In the genomic region with DNA sequence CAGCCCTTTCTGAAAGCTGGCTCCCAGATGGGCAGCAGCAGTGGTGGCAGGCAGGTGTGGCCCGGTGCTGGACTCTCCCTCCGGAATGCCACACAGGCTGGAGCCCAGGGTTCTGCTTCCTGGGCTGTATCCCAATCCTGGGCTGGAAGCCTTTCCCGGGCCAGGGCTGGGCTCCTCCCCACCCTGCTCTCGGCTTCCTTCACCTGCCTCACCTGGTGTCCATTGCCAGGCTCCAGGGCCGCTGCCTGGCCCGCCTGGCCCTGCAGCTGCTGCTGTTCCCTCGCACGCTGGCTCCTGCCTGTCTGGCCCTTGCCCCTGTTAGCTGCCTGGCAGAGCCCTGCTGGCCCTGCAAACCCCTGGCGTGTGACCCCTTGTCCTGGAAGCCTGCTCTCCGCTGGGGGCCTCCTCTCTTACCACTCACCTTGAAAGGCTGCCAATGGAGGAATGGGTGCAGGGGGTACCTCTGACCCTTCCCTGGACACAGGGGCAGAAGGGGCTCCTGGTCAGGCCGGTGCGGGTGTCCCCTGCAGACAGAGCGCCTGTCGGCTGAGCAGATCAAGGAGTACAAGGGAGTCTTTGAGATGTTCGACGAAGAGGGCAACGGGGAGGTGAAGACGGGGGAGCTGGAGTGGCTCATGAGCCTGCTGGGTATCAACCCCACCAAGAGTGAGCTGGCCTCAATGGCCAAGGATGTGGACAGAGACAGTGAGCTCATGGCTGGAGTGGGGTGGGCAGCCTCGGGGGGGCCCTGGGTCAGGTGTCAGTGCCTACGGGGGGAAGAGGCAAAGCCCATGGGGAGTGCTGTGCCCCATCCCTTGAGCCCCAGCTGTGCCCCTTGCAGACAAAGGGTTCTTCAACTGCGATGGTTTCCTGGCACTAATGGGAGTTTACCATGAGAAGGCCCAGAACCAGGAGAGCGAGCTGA, we compare ENCODE assay signal across 24 cellular contexts. TPM values are rescaled to one million over a fixed set of nuclear protein-coding genes. Genes with fewer than 3 reads are reported as not detected.
DNase-seq lines count a peak whose midpoint lies in the region; ATAC-seq and TF ChIP-seq lines count a peak whose summit lies in the region.
"Had no signal": no experiment of that assay in that cellular context is flagged by ENCODE, and none has a peak within 500 bp of the region (broad histone marks: within the 10 kb centered on the region; RNA-seq: fewer than 3 reads in every experiment).

No MANE protein-coding gene starts in this region.

- H3K4me3 ChIP-seq in hepatocyte (no peak overlapping the region), psoas muscle (no peak overlapping the region), tibial nerve (no peak overlapping the region), SK-N-SH (ENCODE audit: low read depth in 2 of 2, low read length in 1 of 2) (no peak overlapping the region)
- H3K4me3 ChIP-seq: breast epithelium, coronary artery, GM12878, GM23248, prostate gland, SK-N-MC had no signal

- H3F3A ChIP-seq in SK-N-SH (replicated peaks; ENCODE audit: insufficient read depth) = no peaks in the 10 kb centered on the region

- intact Hi-C loops in CD14-positive monocyte (cut with micrococcal nuclease) (loop anchor here (5.0 to 10.0 kb wide), 2 partner anchors 219 to 286 kb away; no protein-coding TSS in a partner anchor), psoas muscle (cut with DNase I) (no loop called here)

- H3K9me2 ChIP-seq in hepatocyte (replicated peaks; ENCODE audit: insufficient read depth) = no peaks in the 10 kb centered on the region
- no peaks in the 10 kb centered on the region for H3K9me2 ChIP-seq in SK-N-SH

- CTCF ChIA-PET in SK-N-SH (lab: Yijun Ruan, JAX) = interaction anchor here (1.4 to 3.6 kb wide), 2 partner anchors 44 to 129 kb away, joined by 4 to 13 read pairs; no protein-coding TSS in a partner anchor

- H3K27me3 Mint-ChIP-seq in CD14-positive monocyte (ENCODE audit: low read depth in 3 of 3) = peaks cover 3 to 23% (median 17%) of the 10 kb centered on the region in 3 donors
- H3K27me3 Mint-ChIP-seq: activated CD4-positive, alpha-beta T cell treated with anti-CD3 and anti-CD28 coated beads, Interleukin-2, amount 10 ng/mL, durations not matched to agents 7 days and 5 days; stimulated activated naive CD8-positive, alpha-beta T cell treated with anti-CD3 and anti-CD28 coated beads, Interleukin-15, amount 100 ng/mL, for 72 hours had no signal

- no peak for TF ChIP-seq CTCF in CD14-positive monocyte (IDR thresholded peaks at IDR 0.05)
- no peak for TF ChIP-seq CTCF in hepatocyte (IDR thresholded peaks at IDR 0.05; ENCODE audit: poor library complexity)
- no peak for TF ChIP-seq CTCF in psoas muscle (IDR thresholded peaks at IDR 0.05)
- no peak for TF ChIP-seq CTCF in tibial nerve (IDR thresholded peaks at IDR 0.05)
- no peak for TF ChIP-seq CTCF in SK-N-SH (IDR thresholded peaks at IDR 0.05)

- H3K36me3 Mint-ChIP-seq in CD14-positive monocyte = no peaks in the 10 kb centered on the region
- H3K36me3 Mint-ChIP-seq: CD8-positive, alpha-beta T cell; mesothelial cell of epicardium had no signal

- POLR2A ChIA-PET in SK-N-SH (lab: Yijun Ruan, JAX) = no interaction called here

- peaks cover 0 to 7% (median 0%) of the 10 kb centered on the region in 7 donors for H3K9me3 Mint-ChIP-seq in CD14-positive monocyte
- H3K9me3 Mint-ChIP-seq: activated CD4-positive, alpha-beta T cell treated with anti-CD3 and anti-CD28 coated beads, Interleukin-2, amount 10 ng/mL, durations not matched to agents 7 days and 5 days; CD8-positive, alpha-beta T cell; mesothelial cell of epicardium; stimulated activated naive CD8-positive, alpha-beta T cell treated with anti-CD3 and anti-CD28 coated beads, Interleukin-15, amount 100 ng/mL, for 72 hours had no signal

- ATAC-seq in psoas muscle = no peak
- ATAC-seq in HG02973 (IDR thresholded peaks at IDR 0.05; ENCODE audit: unreplicated experiment) = no peak
- ATAC-seq: CD8-positive, alpha-beta T cell; GM12878; stimulated activated naive CD8-positive, alpha-beta T cell treated with anti-CD3 and anti-CD28 coated beads, Interleukin-15, amount 100 ng/mL, for 72 hours had no signal

- TF ChIP-seq POLR2A in tibial nerve (IDR thresholded peaks at IDR 0.05) = no peak

- 95% methylated on average over 20 of the region's 22 CpGs for WGBS in hepatocyte (ENCODE audit: low lambda C conversion rate, missing lambda C conversion rate)
- 51 to 69% (median 56%) methylated on average over 22 of the region's 22 CpGs for WGBS in psoas muscle, 3 donors
- WGBS in tibial nerve, 2 donors = 79 to 81% methylated on average over 19 to 22 of the region's 22 CpGs
- 89% methylated on average over 17 of the region's 22 CpGs for WGBS in SK-N-SH (ENCODE audit: low lambda C conversion rate)

- H3K27ac ChIP-seq in hepatocyte (no peak overlapping the region), psoas muscle (peak overlapping the region; percentile 85), tibial nerve (no peak overlapping the region), SK-N-SH (ENCODE audit: low read depth in 2 of 2, low read length in 1 of 2) (no peak overlapping the region)
- H3K27ac ChIP-seq: breast epithelium, coronary artery, GM23248, prostate gland, SK-N-MC had no signal

- H3K4me3 Mint-ChIP-seq in CD14-positive monocyte = peak overlapping the region in 1 of 2 donors; percentile 15
- H3K4me3 Mint-ChIP-seq: activated CD4-positive, alpha-beta T cell treated with anti-CD3 and anti-CD28 coated beads, Interleukin-2, amount 10 ng/mL, durations not matched to agents 7 days and 5 days; CD8-positive, alpha-beta T cell; mesothelial cell of epicardium; stimulated activated naive CD8-positive, alpha-beta T cell treated with anti-CD3 and anti-CD28 coated beads, Interleukin-15, amount 100 ng/mL, for 72 hours had no signal

- no peak overlapping the region for H3K9ac ChIP-seq in SK-N-SH
- H3K9ac ChIP-seq: GM23248 had no signal

- no peaks in the 10 kb centered on the region for H3K79me2 ChIP-seq in hepatocyte
- no peaks in the 10 kb centered on the region for H3K79me2 ChIP-seq in SK-N-SH (ENCODE audit: insufficient read depth)

- peaks cover 7% of the 10 kb centered on the region for H3K4me1 Mint-ChIP-seq in CD14-positive monocyte
- H3K4me1 Mint-ChIP-seq: mesothelial cell of epicardium had no signal

- no peaks in the 10 kb centered on the region for H3K9me3 ChIP-seq in hepatocyte (ENCODE audit: low read depth)
- H3K9me3 ChIP-seq in psoas muscle = no peaks in the 10 kb centered on the region
- no peaks in the 10 kb centered on the region for H3K9me3 ChIP-seq in tibial nerve
- H3K9me3 ChIP-seq in SK-N-SH = no peaks in the 10 kb centered on the region
- H3K9me3 ChIP-seq: breast epithelium, prostate gland had no signal

- H2AFZ ChIP-seq in hepatocyte (no peak overlapping the region), SK-N-SH (ENCODE audit: low read depth) (no peak overlapping the region)
- H2AFZ ChIP-seq: GM23248 had no signal

- H3K27me3 ChIP-seq in hepatocyte = no peaks in the 10 kb centered on the region
- H3K27me3 ChIP-seq in psoas muscle (ENCODE audit: insufficient read depth in 3 of 3, low read length in 2 of 3) = no peaks in the 10 kb centered on the region
- peaks cover 0 to 13% of the 10 kb centered on the region in 2 donors for H3K27me3 ChIP-seq in tibial nerve
- H3K27me3 ChIP-seq in SK-N-SH (ENCODE audit: insufficient read depth) = no peaks in the 10 kb centered on the region
- H3K27me3 ChIP-seq: breast epithelium had no signal

- no peaks in the 10 kb centered on the region for H4K20me1 ChIP-seq in hepatocyte (ENCODE audit: insufficient read depth, poor library complexity, severe bottlenecking)
- H4K20me1 ChIP-seq in SK-N-SH (ENCODE audit: insufficient read depth) = no peaks in the 10 kb centered on the region

- no peak for TF ChIP-seq RAD21 in SK-N-SH (IDR thresholded peaks at IDR 0.05; ENCODE audit: low read length)

- DNase-seq in CD14-positive monocyte (ENCODE audit: low spot score) (peak; percentile 40), COLO668 (lab: John Stamatoyannopoulos, UW; ENCODE audit: unreplicated experiment) (peak; percentile 78), hepatocyte (ENCODE audit: low spot score) (peak; percentile 4), psoas muscle (peak; percentile 23 to 56), tibial nerve (ENCODE audit: low spot score in 2 of 2) (no peak), SK-N-SH (no peak)
- DNase-seq in NK-92 treated with Interleukin-12 subunit alpha and Interleukin-12 subunit beta, amount 100 ng/mL, for 24 hours (lab: John Stamatoyannopoulos, UW) = no peak
- DNase-seq: activated CD4-positive, alpha-beta T cell treated with anti-CD3 and anti-CD28 coated beads, Interleukin-2, amount 10 ng/mL, durations not matched to agents 7 days and 5 days; CD8-positive, alpha-beta T cell; DMS79; GM23248; NCI-H1105 treated with DMSO at 0.1 percent for 48 hours; NCI-H2081; stimulated activated CD4-positive, alpha-beta T cell treated with anti-CD3 and anti-CD28 coated beads, Interleukin-4, amount 100 ng/mL, for 1 hour; stimulated activated naive CD8-positive, alpha-beta T cell treated with anti-CD3 and anti-CD28 coated beads, Interleukin-15, amount 100 ng/mL, for 72 hours; trophoblast cell had no signal

- no peak overlapping the region for H3K4me2 ChIP-seq in hepatocyte
- H3K4me2 ChIP-seq in SK-N-SH = no peak overlapping the region

- no peaks in the 10 kb centered on the region for H3K36me3 ChIP-seq in hepatocyte (replicated peaks; ENCODE audit: insufficient read depth, low read depth)
- no peaks in the 10 kb centered on the region for H3K36me3 ChIP-seq in psoas muscle (ENCODE audit: insufficient read depth in 1 of 2, low read depth in 1 of 2)
- no peaks in the 10 kb centered on the region for H3K36me3 ChIP-seq in tibial nerve
- no peaks in the 10 kb centered on the region for H3K36me3 ChIP-seq in SK-N-SH (replicated peaks in 1 of 2; ENCODE audit: control insufficient read depth in 1 of 2, insufficient read depth in 2 of 2, low read length in 1 of 2)
- H3K36me3 ChIP-seq: breast epithelium, prostate gland had no signal

- TF ChIP-seq EP300 in tibial nerve (IDR thresholded peaks at IDR 0.05) (no peak), SK-N-SH (IDR thresholded peaks at IDR 0.05; ENCODE audit: borderline replicate concordance in 1 of 2, low read depth in 1 of 2, low read length in 1 of 2) (no peak)

- H3K4me1 ChIP-seq in hepatocyte (ENCODE audit: insufficient read depth) (peaks cover 6% of the 10 kb centered on the region), psoas muscle (peaks cover 40% of the 10 kb centered on the region), tibial nerve (peaks cover 0 to 20% (median 12%) of the 10 kb centered on the region in 4 donors), SK-N-SH (ENCODE audit: control insufficient read depth in 1 of 2, insufficient read depth in 2 of 2, low read depth in 1 of 2, low read length in 1 of 2) (peaks cover 0 to 19% of the 10 kb centered on the region in 2 experiments; a peak in 1 of 4 replicates)
- H3K4me1 ChIP-seq: prostate gland had no signal

- H3K27ac Mint-ChIP-seq in CD14-positive monocyte = no peak overlapping the region
- H3K27ac Mint-ChIP-seq: activated CD4-positive, alpha-beta T cell treated with anti-CD3 and anti-CD28 coated beads, Interleukin-2, amount 10 ng/mL, durations not matched to agents 7 days and 5 days; CD8-positive, alpha-beta T cell; mesothelial cell of epicardium had no signal

RNA-seq across cellular contexts. Expression of gene CALML6, which starts 1.1 kb away (rescaled TPM):
- polyA plus RNA-seq in CD14-positive monocyte (not detected), hepatocyte (0.33 and 1.3 TPM in 2 replicates), psoas muscle (10 to 100 TPM in 2 of 3 donors, 1 to 10 TPM in 1; 9.7 to 75.4 (median 49.8) TPM), SK-N-SH (2012; rRNA removed) (0.87 and 1.3 TPM in 2 replicates)
- total RNA-seq in hepatocyte (0.53 TPM in 1 of 2 replicates, not detected in the other), psoas muscle (10 to 100 TPM in 2 of 4 donors, 1 to 10 TPM in 2; 4.2 to 54.5 (median 16.0) TPM), tibial nerve (under 1 TPM in 2 of 4 donors, not detected in 2; 0.42 to 0.78 TPM)
- polyA plus RNA-seq in SK-N-SH (2012; cell fraction: cytosol; rRNA removed) = 0.03 TPM in 2 replicates
- 8.0 and 11.4 TPM in 2 replicates for polyA plus RNA-seq in SK-N-SH (2012; cell fraction: nucleus; rRNA removed)
- polyA plus RNA-seq: GM23248 had no signal

RNA-seq across cellular contexts. Expression of gene TMEM52, which starts 2.9 kb away (rescaled TPM):
- polyA plus RNA-seq in CD14-positive monocyte (not detected), hepatocyte (5.3 and 5.8 TPM in 2 replicates), psoas muscle (100 to 1,000 TPM in 2 of 3 donors, 10 to 100 TPM in 1; 42.0 to 137 (median 114) TPM), SK-N-SH (2012; rRNA removed) (3.8 and 4.8 TPM in 2 replicates)
- total RNA-seq in hepatocyte (3.6 and 5.8 TPM in 2 replicates), psoas muscle (100 to 1,000 TPM in 1 of 4 donors, 10 to 100 TPM in 3; 37.2 to 107 (median 53.4) TPM), tibial nerve (1 to 10 TPM in 1 of 4 donors, not detected in 3; 1.0 TPM)
- 1.7 and 2.8 TPM in 2 replicates for polyA plus RNA-seq in SK-N-SH (2012; cell fraction: cytosol; rRNA removed)
- 8.9 and 11.6 TPM in 2 replicates for polyA plus RNA-seq in SK-N-SH (2012; cell fraction: nucleus; rRNA removed)
- total RNA-seq: activated CD4-positive, alpha-beta T cell treated with anti-CD3 and anti-CD28 coated beads, Interleukin-2, amount 10 ng/mL, durations not matched to agents 7 days and 5 days; GM23248; T-helper 2 cell treated with Interferon-gamma antibody and Interleukin-4, amounts not matched to agents 100 ng/mL and 5 ng/mL, for 36 hours had no signal

RNA-seq across cellular contexts. Expression of gene GNB1, which starts 25.3 kb away (rescaled TPM):
- 100 to 1,000 TPM in 1 of 2 donors, 10 to 100 TPM in 1; 41.9 to 111 TPM for polyA plus RNA-seq in CD14-positive monocyte
- 134 and 155 TPM in 2 replicates for total RNA-seq in hepatocyte
- polyA plus RNA-seq in hepatocyte = 154 and 175 TPM in 2 replicates
- 10 to 100 TPM; 68.0 to 90.3 (median 75.9) TPM for total RNA-seq in psoas muscle
- polyA plus RNA-seq in psoas muscle = 100 to 1,000 TPM in 1 of 3 donors, 10 to 100 TPM in 2; 32.3 to 100 (median 58.4) TPM
- 100 to 1,000 TPM; 150 to 191 (median 159) TPM for total RNA-seq in tibial nerve
- 355 and 364 TPM in 2 replicates for polyA plus RNA-seq in SK-N-SH (2012; rRNA removed)
- 284 and 376 TPM in 2 replicates for polyA plus RNA-seq in SK-N-SH (2012; cell fraction: cytosol; rRNA removed)
- polyA plus RNA-seq in SK-N-SH (2012; cell fraction: nucleus; rRNA removed) = 202 and 299 TPM in 2 replicates

Comparison
In these comparisons a context has a peak if more than half of its experiments do, and no peak if none do; other contexts are left out.
1. DNase-seq: peak in CD14-positive monocyte (single experiment), COLO668 (single experiment), hepatocyte (single experiment) and psoas muscle (2 of 2); none in tibial nerve (0 of 2), SK-N-SH (single experiment) and NK-92 treated with Interleukin-12 subunit alpha and Interleukin-12 subunit beta, amount 100 ng/mL, for 24 hours (single experiment).
2. intact Hi-C loops: an anchor here in CD14-positive monocyte (5.0 to 10.0 kb wide); none called in psoas muscle.